ENCODE assay signal across 8 cellular contexts in the genomic region with DNA sequence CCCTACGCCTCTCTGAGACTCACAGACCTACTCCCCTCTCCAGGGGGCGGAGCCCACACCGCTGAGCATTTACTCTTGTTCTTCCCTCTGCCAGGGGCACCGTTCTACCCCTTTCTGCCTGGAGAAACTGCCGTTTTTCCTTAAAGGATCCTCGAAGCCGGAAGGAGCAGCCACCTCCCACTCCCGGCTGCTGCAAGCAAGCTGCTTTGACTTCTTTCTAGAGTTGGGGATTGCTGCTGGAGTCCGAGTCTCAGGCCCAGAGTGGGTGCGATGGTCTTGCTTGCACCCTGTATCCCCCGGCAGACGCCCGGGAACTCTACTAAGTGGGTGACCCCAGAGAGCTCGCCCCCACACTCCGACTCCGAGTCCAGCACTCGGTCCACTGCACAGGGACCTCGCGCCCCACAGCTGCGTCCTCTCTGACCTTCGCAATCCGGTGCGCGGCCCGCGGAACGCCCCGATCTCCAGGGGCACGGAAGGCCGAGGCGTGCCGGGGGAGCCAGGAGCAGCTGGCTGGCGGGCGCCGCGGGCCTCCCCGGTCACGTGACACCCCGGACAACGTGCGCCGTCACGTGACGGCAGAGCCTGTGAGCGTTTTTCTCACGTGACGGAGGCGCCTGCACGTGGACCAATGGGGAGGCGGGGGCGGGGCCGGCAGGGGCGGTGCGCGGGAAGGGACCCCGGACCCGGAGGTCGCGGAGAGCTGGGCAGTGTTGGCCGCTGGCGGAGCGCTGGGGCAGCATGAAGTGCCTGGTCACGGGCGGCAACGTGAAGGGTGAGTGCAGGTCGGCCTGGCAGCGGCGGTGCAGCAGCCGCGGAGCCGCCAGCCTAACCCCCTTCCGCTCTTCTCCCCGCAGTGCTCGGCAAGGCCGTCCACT.
DNase-seq lines count a peak whose midpoint lies in the region; ATAC-seq lines count a peak whose summit lies in the region.

A gene (plus strand): TSS at position 683 of the 878 bp plus-strand sequence. CDS start 59 bp downstream, at position 742.

- H4K20me1 ChIP-seq in BLaER1: peaks cover 37% of the 10 kb centered on the region

- peak within 1 kb of the TSS; percentile 55 for H3K27ac Mint-ChIP-seq in memory B cell

- H3K36me3 Mint-ChIP-seq in memory B cell: no peaks in the 10 kb centered on the region

- H3K9ac ChIP-seq in BLaER1: peak within 1 kb of the TSS; percentile 87

- ATAC-seq in GM19438 (IDR thresholded peaks at IDR 0.05; ENCODE audit: low read depth, unreplicated experiment): peak; percentile 46
- peak; percentile 84 for ATAC-seq in memory B cell (ENCODE audit: low read depth)

- H3K9me3 Mint-ChIP-seq in memory B cell: no peaks in the 10 kb centered on the region

- H3K4me3 ChIP-seq in BLaER1: peak within 1 kb of the TSS; percentile 79

- no peaks in the 10 kb centered on the region for H3K27me3 Mint-ChIP-seq in memory B cell

- peaks cover 33% of the 10 kb centered on the region for H3K36me3 ChIP-seq in BLaER1

- H3K4me1 Mint-ChIP-seq in memory B cell: peaks cover 35% of the 10 kb centered on the region

- DNase-seq in HS-27A (ENCODE audit: low read depth) (peak; percentile 89), memory B cell (ENCODE audit: low spot score in 2 of 2) (peak; percentile 85 to 89)
- peak; percentile 91 for DNase-seq in NK-92 treated with Interleukin-12 subunit alpha and Interleukin-12 subunit beta, amount 100 ng/mL, for 24 hours (lab: John Stamatoyannopoulos, UW)
- peak; percentile 95 for DNase-seq in activated CD8-positive, alpha-beta memory T cell treated with anti-CD3 and anti-CD28 coated beads for 24 hours
- peak; percentile 95 for DNase-seq in effector CD4-positive, alpha-beta T cell
- peak; percentile 83 to 95 (median 84) for DNase-seq in stimulated activated CD4-positive, alpha-beta T cell treated with anti-CD3 and anti-CD28 coated beads, TNF-alpha, amount 100 ng/mL, for 48 hours (ENCODE audit: low read depth in 3 of 3)

- H3K4me1 ChIP-seq in BLaER1: peaks cover 51% of the 10 kb centered on the region

- H3K4me3 Mint-ChIP-seq in memory B cell: peak within 1 kb of the TSS; percentile 88

- peaks cover 3% of the 10 kb centered on the region; the same call in 1 of the 2 replicates for H3K27me3 ChIP-seq in BLaER1

- peak within 1 kb of the TSS; percentile 96 for H3K4me2 ChIP-seq in BLaER1

- H3K27ac ChIP-seq in BLaER1: peak within 1 kb of the TSS; percentile 90

- no peaks in the 10 kb centered on the region for H3K9me3 ChIP-seq in BLaER1

Comparison
In these comparisons a context has a peak if more than half of its experiments do, and no peak if none do; other contexts are left out.
1. Peak in every context shown above with its lines: DNase-seq, ATAC-seq, H3K4me3 ChIP-seq and H3K27ac ChIP-seq.